9 cellular contexts compared by ENCODE assay signal in the genomic region with DNA sequence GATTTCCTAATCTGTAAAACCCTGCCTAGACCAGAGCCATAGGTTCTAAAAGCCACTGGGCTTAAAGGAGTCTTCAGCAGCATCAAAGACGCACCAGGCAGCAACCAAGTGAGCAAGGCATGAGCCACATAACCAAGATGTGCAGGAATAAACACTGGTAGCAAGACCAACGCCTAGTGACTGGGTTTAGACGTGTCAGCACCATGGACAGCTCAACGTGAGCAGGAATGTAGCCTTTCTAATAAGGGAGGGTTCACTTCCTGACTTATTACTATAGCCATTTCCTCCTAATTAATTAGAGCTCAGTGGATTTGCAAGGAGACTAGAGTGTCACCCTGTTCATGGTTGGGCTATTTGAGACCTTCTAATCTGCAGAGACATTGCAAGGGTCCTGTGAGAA.
DNase-seq lines count a peak whose midpoint lies in the region; ATAC-seq and TF ChIP-seq lines count a peak whose summit lies in the region.
"Had no signal": no experiment of that assay in that cellular context is flagged by ENCODE, and none has a peak within 500 bp of the region (broad histone marks: within the 10 kb centered on the region; RNA-seq: fewer than 3 reads in every experiment).

No MANE protein-coding gene starts in this region.

- H3K27me3 ChIP-seq in DND-41 (ENCODE audit: insufficient read depth, low read length, poor library complexity) (no peaks in the 10 kb centered on the region), adrenal gland (no peaks in the 10 kb centered on the region)

- no peaks in the 10 kb centered on the region; the same call in 1 of the 2 replicates for H4K20me1 ChIP-seq in DND-41 (ENCODE audit: insufficient read depth, low read length)

- no peaks in the 10 kb centered on the region for H3K79me2 ChIP-seq in DND-41 (ENCODE audit: insufficient read depth, low read length)

- H3K4me2 ChIP-seq in DND-41 (ENCODE audit: insufficient read depth, low read length), result no peak overlapping the region

- H2AFZ ChIP-seq in DND-41 (ENCODE audit: low read depth, low read length), result no peak overlapping the region

- H3K4me3 ChIP-seq in DND-41 (ENCODE audit: low read depth in 1 of 2, low read length in 2 of 2) (no peak overlapping the region), adrenal gland (no peak overlapping the region)

- intact Hi-C loops in adrenal gland (cut with DNase I), result no loop called here

- H3K4me1 ChIP-seq in DND-41 (ENCODE audit: insufficient read depth, low read length), result no peaks in the 10 kb centered on the region
- H3K4me1 ChIP-seq in adrenal gland (replicated peaks in 1 of 2), result peaks cover 8 to 33% of the 10 kb centered on the region in 2 donors

- ATAC-seq in DND-41 (ENCODE audit: insufficient read depth, low read depth) (peak; percentile 83), left lobe of liver (peak; percentile 63), HG03159 (IDR thresholded peaks at IDR 0.05; ENCODE audit: unreplicated experiment) (no peak), GM18502 (IDR thresholded peaks at IDR 0.05; ENCODE audit: poor library complexity, unreplicated experiment) (no peak), HG03196 (IDR thresholded peaks at IDR 0.05; ENCODE audit: unreplicated experiment) (no peak)

- DNase-seq in DND-41 (peak; percentile 70), HT-29 (ENCODE audit: low spot score) (peak; percentile 80), adrenal gland (peak; percentile 42 to 79 (median 66)), left lobe of liver (ENCODE audit: low spot score) (no peak), SKM-1 treated with dmso at 0.1 percent for 144 hours (lab: John Stamatoyannopoulos, UW; ENCODE audit: unreplicated experiment) (no peak)
- DNase-seq: naive B cell had no signal

- H3K9me3 ChIP-seq in DND-41 (ENCODE audit: insufficient read depth, low read length, severe bottlenecking) (no peaks in the 10 kb centered on the region), adrenal gland (replicated peaks in 1 of 3) (no peaks in the 10 kb centered on the region)

- no peak for TF ChIP-seq CTCF in DND-41 (IDR thresholded peaks at IDR 0.05; ENCODE audit: borderline replicate concordance, extremely low read depth, low read length, poor library complexity, severe bottlenecking)
- no peak for TF ChIP-seq CTCF in adrenal gland (IDR thresholded peaks at IDR 0.05)

- TF ChIP-seq POLR2A in adrenal gland (IDR thresholded peaks at IDR 0.05), result no peak

- H3K27ac ChIP-seq in DND-41 (ENCODE audit: low read length) (no peak overlapping the region), adrenal gland (no peak overlapping the region)

- 10 to 18% (median 12%) methylated on average over 3 to 4 of the region's 4 CpGs for WGBS in adrenal gland, 4 donors

- no peak overlapping the region for H3K9ac ChIP-seq in DND-41 (ENCODE audit: low read depth, low read length)

- H3K36me3 ChIP-seq in DND-41 (ENCODE audit: insufficient read depth, low read length) (no peaks in the 10 kb centered on the region), adrenal gland (replicated peaks in 1 of 2) (no peaks in the 10 kb centered on the region)

Comparison
In these comparisons a context has a peak if more than half of its experiments do, and no peak if none do; other contexts are left out.
1. ATAC-seq: peak in DND-41 (single experiment) and left lobe of liver (single experiment); none in HG03159 (single experiment), GM18502 (single experiment) and HG03196 (single experiment).
2. DNase-seq: peak in DND-41 (single experiment), HT-29 (single experiment) and adrenal gland (7 of 7); none in left lobe of liver (single experiment) and SKM-1 treated with dmso at 0.1 percent for 144 hours (single experiment).